In genomic region chr2:65055427-65056214, GRCh38 we compare ENCODE assay signal across 8 cellular contexts.
DNase-seq lines count a peak whose midpoint lies in the region; ATAC-seq and TF ChIP-seq lines count a peak whose summit lies in the region.

No MANE protein-coding gene starts in this region.

- TF ChIP-seq CTCF in HL-60 (IDR thresholded peaks at IDR 0.05; ENCODE audit: insufficient read depth, low read length) (no peak), tibial artery (IDR thresholded peaks at IDR 0.05) (no peak)

- H3K9ac ChIP-seq in duodenal mucosa (ENCODE audit: low read depth in 1 of 2, low read length in 2 of 2) (peak overlapping the region; percentile 60 to 61), mucosa of stomach (ENCODE audit: low read length) (peak overlapping the region; percentile 55)

- H3K9me3 ChIP-seq in duodenal mucosa (ENCODE audit: control insufficient read depth in 1 of 2, low read length in 2 of 2) (no peaks in the 10 kb centered on the region), mucosa of stomach (ENCODE audit: control insufficient read depth, low read length) (no peaks in the 10 kb centered on the region), tibial artery (no peaks in the 10 kb centered on the region)

- peak overlapping the region; percentile 95 for H3K4me3 Mint-ChIP-seq in T-helper 1 cell treated with Interleukin-12 subunit alpha and Interleukin-12 subunit beta and Interleukin-4 antibody, amounts not matched to agents 30 μg/mL and 1 μg/mL, for 36 hours

- DNase-seq in ELF-1 (ENCODE audit: low read depth, low spot score) (peak; percentile 32), HL-60 (ENCODE audit: low read depth in 1 of 2, low spot score in 1 of 2) (peak in 1 of 2 experiments; percentile 65), tibial artery (peak in 1 of 2 donors; percentile 55), SKM-1 treated with dmso at 0.1 percent for 144 hours (lab: John Stamatoyannopoulos, UW; ENCODE audit: unreplicated experiment) (no peak)

- peak overlapping the region; percentile 65 for H3K27ac ChIP-seq in HL-60 (replicated peaks)
- H3K27ac ChIP-seq in duodenal mucosa (ENCODE audit: low read depth, low read length), result peak overlapping the region; percentile 64
- H3K27ac ChIP-seq in tibial artery, result peak overlapping the region; percentile 84 to 91

- H3K27me3 ChIP-seq in HL-60 (ENCODE audit: insufficient read depth, poor library complexity, severe bottlenecking) (no peaks in the 10 kb centered on the region), duodenal mucosa (ENCODE audit: control insufficient read depth in 1 of 2, insufficient read depth in 2 of 2, low read length in 2 of 2) (no peaks in the 10 kb centered on the region), mucosa of stomach (ENCODE audit: control insufficient read depth, insufficient read depth, low read length) (no peaks in the 10 kb centered on the region), tibial artery (no peaks in the 10 kb centered on the region)

- no peaks in the 10 kb centered on the region for H3K9me3 Mint-ChIP-seq in T-helper 1 cell treated with Interleukin-12 subunit alpha and Interleukin-12 subunit beta and Interleukin-4 antibody, amounts not matched to agents 30 μg/mL and 1 μg/mL, for 36 hours

- H3K4me1 Mint-ChIP-seq in T-helper 1 cell treated with Interleukin-12 subunit alpha and Interleukin-12 subunit beta and Interleukin-4 antibody, amounts not matched to agents 30 μg/mL and 1 μg/mL, for 36 hours (ENCODE audit: low read depth), result peaks cover 48% of the 10 kb centered on the region

- H3K4me3 ChIP-seq in HL-60 (replicated peaks; ENCODE audit: insufficient read depth, low read length), result peak overlapping the region; percentile 48
- peak overlapping the region; percentile 80 to 84 for H3K4me3 ChIP-seq in duodenal mucosa (ENCODE audit: low read depth in 1 of 2, low read length in 2 of 2)
- H3K4me3 ChIP-seq in mucosa of stomach (ENCODE audit: low read length), result peak overlapping the region; percentile 54
- H3K4me3 ChIP-seq in tibial artery, result peak overlapping the region; percentile 89 to 99

- H3K27ac Mint-ChIP-seq in T-helper 1 cell treated with Interleukin-12 subunit alpha and Interleukin-12 subunit beta and Interleukin-4 antibody, amounts not matched to agents 30 μg/mL and 1 μg/mL, for 36 hours, result peak overlapping the region; percentile 72

- H3K4me1 ChIP-seq in duodenal mucosa (ENCODE audit: control insufficient read depth in 1 of 2, insufficient read depth in 2 of 2, low read length in 2 of 2) (peaks cover 29 to 35% of the 10 kb centered on the region in 2 donors), mucosa of stomach (ENCODE audit: control insufficient read depth, insufficient read depth, low read length) (peaks cover 11% of the 10 kb centered on the region), tibial artery (peaks cover 0 to 42% (median 22%) of the 10 kb centered on the region in 4 donors)

- intact Hi-C loops in tibial artery (cut with DNase I; ENCODE audit: low total_unique reads), result loop anchor here (2.0 to 10.0 kb wide), 2 partner anchors 61 to 75 kb away; partner anchors contain the start of gene RAB1A

- ATAC-seq in GM21423 (IDR thresholded peaks at IDR 0.05; ENCODE audit: unreplicated experiment), result peak; percentile 27

- H3K27me3 Mint-ChIP-seq in T-helper 1 cell treated with Interleukin-12 subunit alpha and Interleukin-12 subunit beta and Interleukin-4 antibody, amounts not matched to agents 30 μg/mL and 1 μg/mL, for 36 hours (ENCODE audit: low read depth), result peaks cover 13% of the 10 kb centered on the region

- H3K36me3 ChIP-seq in duodenal mucosa (ENCODE audit: control insufficient read depth in 1 of 2, insufficient read depth in 2 of 2, low read length in 2 of 2) (no peaks in the 10 kb centered on the region), mucosa of stomach (ENCODE audit: control insufficient read depth, insufficient read depth, low read length) (no peaks in the 10 kb centered on the region), tibial artery (no peaks in the 10 kb centered on the region)

- H3K36me3 Mint-ChIP-seq in T-helper 1 cell treated with Interleukin-12 subunit alpha and Interleukin-12 subunit beta and Interleukin-4 antibody, amounts not matched to agents 30 μg/mL and 1 μg/mL, for 36 hours (ENCODE audit: low read depth), result peaks cover 8% of the 10 kb centered on the region
